21 cellular contexts compared by ENCODE assay signal in the genomic region with DNA sequence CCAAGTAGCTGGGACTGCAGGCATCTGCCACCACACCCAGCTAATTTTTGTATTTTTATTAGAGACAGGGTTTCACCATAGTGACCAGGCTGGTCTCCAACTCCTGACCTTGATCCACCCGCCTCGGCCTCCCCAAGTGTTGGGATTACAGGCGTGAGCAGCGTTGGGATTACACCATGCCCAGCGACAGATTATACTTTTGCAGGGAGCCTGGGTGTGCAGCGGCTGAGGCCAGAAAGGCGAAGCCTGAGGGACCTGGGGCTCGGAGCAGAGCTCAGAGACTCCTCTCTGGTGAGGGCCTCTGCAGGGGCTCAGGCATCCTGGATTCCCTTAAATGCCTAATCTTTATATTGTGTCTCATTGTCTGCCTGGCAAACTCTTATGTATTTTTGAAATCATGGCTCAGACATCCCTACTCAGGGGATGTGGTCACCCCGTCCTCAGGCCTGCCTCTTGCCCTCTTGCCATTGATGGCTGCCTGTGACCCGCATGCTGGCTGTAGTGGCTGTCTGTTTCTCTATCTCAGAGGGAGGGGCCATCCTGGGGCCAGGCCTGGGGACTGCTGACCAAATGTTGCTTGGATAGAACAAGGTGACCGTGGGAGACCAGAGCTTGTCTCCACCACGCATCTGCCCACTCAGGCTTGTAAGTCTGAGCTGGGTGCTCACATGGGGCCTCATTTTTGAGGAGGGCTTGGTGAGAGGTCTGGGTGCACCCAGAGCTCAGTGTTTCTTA.
"Had no signal": no experiment of that assay in that cellular context is flagged by ENCODE, and none has a peak within 500 bp of the region (broad histone marks: within the 10 kb centered on the region; RNA-seq: fewer than 3 reads in every experiment).

No MANE protein-coding gene starts in this region.

- DNase-seq: activated CD4-positive, CD25-positive, alpha-beta regulatory T cell treated with anti-CD3 and anti-CD28 coated beads, Interleukin-2, amount 50 U/mL, for 72 hours; activated naive CD4-positive, alpha-beta T cell treated with anti-CD3 and anti-CD28 coated beads for 36 hours; activated naive CD8-positive, alpha-beta T cell treated with anti-CD3 and anti-CD28 coated beads, Interleukin-2, amount 10 ng/mL, durations not matched to agents 7 days and 5 days; activated T-cell treated with anti-CD3 and anti-CD28 coated beads, Interleukin-2, amount 50 U/mL, for 1 hour; amniotic stem cell; heart right ventricle; islet precursor cell; naive thymus-derived CD4-positive, alpha-beta T cell; stimulated activated CD4-positive, alpha-beta T cell treated with anti-CD3 and anti-CD28 coated beads, Interleukin-2, amount 100 ng/mL, for 24 hours; stimulated activated naive CD8-positive, alpha-beta T cell treated with anti-CD3 and anti-CD28 coated beads, Interleukin-15, amount 100 ng/mL, for 72 hours; T-cell; testis had no signal

- H3K27ac ChIP-seq: coronary artery, heart right ventricle, pancreas, skin epidermis, testis, VCaP had no signal

- H3K36me3 Mint-ChIP-seq: activated naive CD8-positive, alpha-beta T cell treated with anti-CD3 and anti-CD28 coated beads, Interleukin-2, amount 10 ng/mL, durations not matched to agents 7 days and 5 days; stimulated activated effector memory CD8-positive, alpha-beta T cell treated with anti-CD3 and anti-CD28 coated beads, Interleukin-12 subunit alpha, Interleukin-12 subunit beta, amount 100 ng/mL, for 72 hours had no signal

- H3K27me3 Mint-ChIP-seq: type B pancreatic cell had no signal

- ATAC-seq: heart right ventricle; naive thymus-derived CD4-positive, alpha-beta T cell; pancreas; right cardiac atrium; stimulated activated effector memory CD8-positive, alpha-beta T cell treated with anti-CD3 and anti-CD28 coated beads, Interleukin-12 subunit alpha, Interleukin-12 subunit beta, amount 100 ng/mL, for 72 hours; stimulated activated naive CD8-positive, alpha-beta T cell treated with anti-CD3 and anti-CD28 coated beads, Interleukin-15, amount 100 ng/mL, for 72 hours; T-cell had no signal

- H3K4me1 Mint-ChIP-seq: activated naive CD8-positive, alpha-beta T cell treated with anti-CD3 and anti-CD28 coated beads, Interleukin-2, amount 10 ng/mL, durations not matched to agents 7 days and 5 days; naive thymus-derived CD4-positive, alpha-beta T cell; stimulated activated effector memory CD8-positive, alpha-beta T cell treated with anti-CD3 and anti-CD28 coated beads, Interleukin-12 subunit alpha, Interleukin-12 subunit beta, amount 100 ng/mL, for 72 hours; stimulated activated naive CD8-positive, alpha-beta T cell treated with anti-CD3 and anti-CD28 coated beads, Interleukin-15, amount 100 ng/mL, for 72 hours; T-cell had no signal

- H3K9me3 Mint-ChIP-seq: activated naive CD4-positive, alpha-beta T cell treated with anti-CD3 and anti-CD28 coated beads for 36 hours; stimulated activated effector memory CD8-positive, alpha-beta T cell treated with anti-CD3 and anti-CD28 coated beads, Interleukin-12 subunit alpha, Interleukin-12 subunit beta, amount 100 ng/mL, for 72 hours; stimulated activated naive CD8-positive, alpha-beta T cell treated with anti-CD3 and anti-CD28 coated beads, Interleukin-15, amount 100 ng/mL, for 72 hours had no signal

- H3K4me3 Mint-ChIP-seq: activated naive CD4-positive, alpha-beta T cell treated with anti-CD3 and anti-CD28 coated beads for 36 hours; activated naive CD8-positive, alpha-beta T cell treated with anti-CD3 and anti-CD28 coated beads, Interleukin-2, amount 10 ng/mL, durations not matched to agents 7 days and 5 days; naive thymus-derived CD4-positive, alpha-beta T cell; stimulated activated effector memory CD8-positive, alpha-beta T cell treated with anti-CD3 and anti-CD28 coated beads, Interleukin-12 subunit alpha, Interleukin-12 subunit beta, amount 100 ng/mL, for 72 hours; stimulated activated naive CD8-positive, alpha-beta T cell treated with anti-CD3 and anti-CD28 coated beads, Interleukin-15, amount 100 ng/mL, for 72 hours; T-cell; T-helper 2 cell treated with Interferon-gamma antibody and Interleukin-4, amounts not matched to agents 5 μg/mL and 100 μg/mL, for 36 hours; type B pancreatic cell had no signal

- H3K27ac Mint-ChIP-seq: activated naive CD4-positive, alpha-beta T cell treated with anti-CD3 and anti-CD28 coated beads for 36 hours; activated naive CD8-positive, alpha-beta T cell treated with anti-CD3 and anti-CD28 coated beads, Interleukin-2, amount 10 ng/mL, durations not matched to agents 7 days and 5 days; naive thymus-derived CD4-positive, alpha-beta T cell; stimulated activated naive CD8-positive, alpha-beta T cell treated with anti-CD3 and anti-CD28 coated beads, Interleukin-15, amount 100 ng/mL, for 72 hours; T-cell; T-helper 2 cell treated with Interferon-gamma antibody and Interleukin-4, amounts not matched to agents 5 μg/mL and 100 μg/mL, for 36 hours; type B pancreatic cell had no signal

- H3K4me1 ChIP-seq: pancreas had no signal

- H3K27me3 ChIP-seq: pancreas, testis had no signal

- H3K4me3 ChIP-seq: coronary artery, heart right ventricle, lung, pancreas, skin epidermis, testis had no signal

- H3K9me3 ChIP-seq: heart right ventricle, pancreas, testis had no signal
